ENCODE assay signal across 8 cellular contexts in genomic region chr3:42653303-42653559, GRCh38. TPM values are rescaled to one million over a fixed set of nuclear protein-coding genes. Genes with fewer than 3 reads are reported as not detected.
A peak's percentile ranks its signal among the peaks of the same experiment; 100 is the strongest.
DNase-seq lines count a peak whose midpoint lies in the region; ATAC-seq and TF ChIP-seq lines count a peak whose summit lies in the region.

No MANE protein-coding gene starts in this region.

- H3K9ac ChIP-seq in neuronal stem cell (ENCODE audit: low read depth, low read length, poor library complexity), result peak overlapping the region; percentile 80

- H3K9me3 ChIP-seq in neuronal stem cell (replicated peaks in 1 of 2; ENCODE audit: control insufficient read depth in 2 of 2, insufficient read depth in 1 of 2, low read depth in 1 of 2, low read length in 2 of 2), result no peaks in the 10 kb centered on the region

- peak overlapping the region; percentile 94 for H2AFZ ChIP-seq in neuronal stem cell (ENCODE audit: low read length)

- H3K18ac ChIP-seq in neuronal stem cell (ENCODE audit: low read length), result peak overlapping the region; percentile 90

- ATAC-seq in HG02970 (IDR thresholded peaks at IDR 0.05; ENCODE audit: low FRiP score, unreplicated experiment), result no peak

- peak overlapping the region; percentile 60 for H2BK12ac ChIP-seq in neuronal stem cell (ENCODE audit: low read length)

- H3K4me2 ChIP-seq in neuronal stem cell (ENCODE audit: insufficient read depth, low read length, poor library complexity, severe bottlenecking), result peak overlapping the region; percentile 87

- H4K91ac ChIP-seq in neuronal stem cell (ENCODE audit: low read depth, low read length, poor library complexity), result no peak overlapping the region

- POLR2A ChIA-PET in RWPE1 (lab: Yijun Ruan, JAX; ENCODE audit: low non-redundant PET), result no interaction called here

- no peak overlapping the region for H2BK120ac ChIP-seq in neuronal stem cell (ENCODE audit: low read depth, low read length)

- CTCF ChIA-PET in RWPE1 (lab: Yijun Ruan, JAX), result no interaction called here

- no peak for DNase-seq in RWPE1 (ENCODE audit: low spot score)
- no peak for DNase-seq in epithelial cell of esophagus (ENCODE audit: low read depth)
- no peak for DNase-seq in neuronal stem cell (ENCODE audit: low spot score)
- no peak for DNase-seq in UCSD-AML1 (lab: John Stamatoyannopoulos, UW; ENCODE audit: unreplicated experiment)
- DNase-seq in cerebellar nuclear complex (lab: John Stamatoyannopoulos, UW), result no peak
- no peak for DNase-seq in NCI-H345 treated with DMSO at 0.1 percent for 48 hours (lab: John Stamatoyannopoulos, UW; ENCODE audit: unreplicated experiment)

- H3K27ac ChIP-seq in C4-2B (peak overlapping the region; percentile 64), RWPE1 (peak overlapping the region; percentile 86), neuronal stem cell (replicated peaks; ENCODE audit: low read length) (no peak overlapping the region)

- TF ChIP-seq CTCF in C4-2B (conservative IDR thresholded peaks at IDR 0.05), result no peak
- TF ChIP-seq CTCF in RWPE1 (conservative IDR thresholded peaks at IDR 0.05; ENCODE audit: low read depth), result no peak
- TF ChIP-seq CTCF in epithelial cell of esophagus (IDR thresholded peaks at IDR 0.05; ENCODE audit: insufficient read depth, low read depth, low read length, missing control alignments), result no peak

- H4K8ac ChIP-seq in neuronal stem cell (ENCODE audit: low read depth, low read length), result no peak overlapping the region

- H3K79me1 ChIP-seq in neuronal stem cell (ENCODE audit: low read depth, low read length), result peaks cover 4% of the 10 kb centered on the region

- H2BK5ac ChIP-seq in neuronal stem cell (ENCODE audit: low read length), result no peak overlapping the region

- H3K4me3 ChIP-seq in epithelial cell of esophagus (ENCODE audit: low read length) (peak overlapping the region; percentile 76), neuronal stem cell (ENCODE audit: low read length in 2 of 2) (peak overlapping the region; percentile 65 to 87)

- peaks cover 18 to 24% of the 10 kb centered on the region in 2 donors for H3K4me1 ChIP-seq in neuronal stem cell (ENCODE audit: control insufficient read depth in 2 of 2, insufficient read depth in 1 of 2, low read depth in 1 of 2, low read length in 2 of 2)

- no peak overlapping the region for H3K14ac ChIP-seq in neuronal stem cell (ENCODE audit: low read length)

- WGBS in neuronal stem cell (ENCODE audit: extremely low coverage in 2 of 2, insufficient read length in 2 of 2, insufficient replicate concordance in 1 of 2), 2 donors, result no CpG with 5 or more reads among the region's 3 CpGs

- H3K27me3 ChIP-seq in neuronal stem cell (ENCODE audit: control insufficient read depth in 3 of 3, insufficient read depth in 3 of 3, low read depth in 1 of 3, low read length in 3 of 3), result no peaks in the 10 kb centered on the region

- peak overlapping the region; percentile 91 for H2BK15ac ChIP-seq in neuronal stem cell (ENCODE audit: low read length)

- peak overlapping the region; percentile 16 for H3K23ac ChIP-seq in neuronal stem cell (ENCODE audit: low read depth, low read length, poor library complexity)

- H3K36me3 ChIP-seq in neuronal stem cell (replicated peaks in 1 of 2; ENCODE audit: control insufficient read depth in 2 of 2, insufficient read depth in 2 of 2, low read length in 2 of 2), result peaks cover 4 to 22% of the 10 kb centered on the region in 2 donors

- H3K4ac ChIP-seq in neuronal stem cell (ENCODE audit: low read length), result no peak overlapping the region

- peak overlapping the region; percentile 93 for H2AK5ac ChIP-seq in neuronal stem cell (ENCODE audit: low read depth, low read length)

RNA-seq across cellular contexts. Expression of gene ZBTB47, which starts 0.3 kb away (rescaled TPM):
- polyA plus RNA-seq in neuronal stem cell (2013, experiment 1 of 2), result 2.7 TPM
- 2.8 TPM for polyA plus RNA-seq in neuronal stem cell (2013, experiment 2 of 2)

RNA-seq across cellular contexts. Expression of gene KLHL40, which starts 32.1 kb away (rescaled TPM):
- not detected for polyA plus RNA-seq in neuronal stem cell (2013, experiment 1 of 2)
- polyA plus RNA-seq in neuronal stem cell (2013, experiment 2 of 2), result not detected

RNA-seq across cellular contexts. Expression of gene HHATL, which starts 49.4 kb away (rescaled TPM):
- not detected for polyA plus RNA-seq in neuronal stem cell (2013, experiment 1 of 2)
- not detected for polyA plus RNA-seq in neuronal stem cell (2013, experiment 2 of 2)

RNA-seq across cellular contexts. Expression of gene NKTR, which starts 52.7 kb away (rescaled TPM):
- 57.4 TPM for polyA plus RNA-seq in neuronal stem cell (2013, experiment 1 of 2)
- 60.9 TPM for polyA plus RNA-seq in neuronal stem cell (2013, experiment 2 of 2)
